18 cellular contexts compared by ENCODE assay signal in the genomic region with DNA sequence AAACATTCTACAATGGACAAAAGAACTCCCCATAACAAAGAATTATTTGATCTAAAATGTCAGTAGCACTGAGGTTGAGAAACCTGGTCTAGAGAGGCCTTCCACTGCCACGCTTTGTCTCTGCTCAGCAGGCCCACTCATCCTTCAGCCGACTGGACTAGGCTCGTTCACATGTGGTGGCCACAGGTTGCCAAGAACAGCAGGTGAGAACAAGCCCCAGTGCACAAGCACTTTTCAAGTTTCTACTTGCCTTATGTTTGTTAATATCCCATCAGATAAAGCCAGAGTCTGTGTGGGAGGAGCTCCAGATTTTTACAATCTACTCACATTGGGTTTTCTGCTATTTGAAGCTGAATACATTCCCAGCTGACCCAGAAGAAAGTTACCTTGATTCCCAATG. TPM values are rescaled to one million over a fixed set of nuclear protein-coding genes. Genes with fewer than 3 reads are reported as not detected.
DNase-seq lines count a peak whose midpoint lies in the region; ATAC-seq and TF ChIP-seq lines count a peak whose summit lies in the region.
"Had no signal": no experiment of that assay in that cellular context is flagged by ENCODE, and none has a peak within 500 bp of the region (broad histone marks: within the 10 kb centered on the region; RNA-seq: fewer than 3 reads in every experiment).

No MANE protein-coding gene starts in this region.

- peaks cover 14% of the 10 kb centered on the region for H3K4me1 Mint-ChIP-seq in MCF 10A (ENCODE audit: insufficient read depth, unreplicated experiment)
- H3K4me1 Mint-ChIP-seq in T-helper 17 cell: peaks cover 2% of the 10 kb centered on the region

- intact Hi-C loops in MCF 10A (cut with micrococcal nuclease) (no loop called here), mucosa of descending colon (cut with DNase I, micrococcal nuclease) (no loop called here)

- peaks cover 6% of the 10 kb centered on the region for H3K9me3 ChIP-seq in mucosa of descending colon
- H3K9me3 ChIP-seq in T-helper 17 cell (ENCODE audit: control insufficient read depth, low read length, poor library complexity, severe bottlenecking): no peaks in the 10 kb centered on the region
- peaks cover 0 to 13% of the 10 kb centered on the region in 2 donors for H3K9me3 ChIP-seq in right atrium auricular region

- BruUV-seq in MCF 10A (replicated peaks; lab: Mats Ljungman, UMichigan): no TSS peak

- H3K36me3 Mint-ChIP-seq in MCF 10A (ENCODE audit: insufficient read depth, unreplicated experiment): no peaks in the 10 kb centered on the region
- no peaks in the 10 kb centered on the region for H3K36me3 Mint-ChIP-seq in T-helper 17 cell (ENCODE audit: low read depth)

- no peak overlapping the region for H3K4me3 Mint-ChIP-seq in MCF 10A (ENCODE audit: unreplicated experiment)
- H3K4me3 Mint-ChIP-seq in T-helper 17 cell: no peak overlapping the region
- H3K4me3 Mint-ChIP-seq: T-helper 2 cell treated with Interferon-gamma antibody and Interleukin-4, amounts not matched to agents 5 μg/mL and 100 μg/mL, for 36 hours had no signal

- H3K9me3 Mint-ChIP-seq in MCF 10A (ENCODE audit: unreplicated experiment): no peaks in the 10 kb centered on the region

- peak; percentile 97 for DNase-seq in HPDE6-E6E7 (ENCODE audit: extremely low spot score)
- peak; percentile 93 for DNase-seq in NCI-H2196 (lab: John Stamatoyannopoulos, UW; ENCODE audit: unreplicated experiment)
- DNase-seq in MCF 10A (ENCODE audit: unreplicated experiment): peak; percentile 95
- no peak for DNase-seq in mucosa of descending colon
- DNase-seq in T-helper 17 cell: no peak
- no peak for DNase-seq in right atrium auricular region (ENCODE audit: low spot score)
- DNase-seq in omental fat pad (ENCODE audit: low spot score): no peak
- DNase-seq: activated CD4-positive, alpha-beta T cell treated with anti-CD3 and anti-CD28 coated beads for 1 hour; activated CD8-positive, alpha-beta memory T cell treated with anti-CD3 and anti-CD28 coated beads, Interleukin-2, amount 50 U/mL, for 48 hours; activated naive CD4-positive, alpha-beta T cell treated with Interleukin-2 at 50 U/mL for 16 hours; left ventricle myocardium superior; SJCRH30; small intestine had no signal

- TF ChIP-seq CTCF in MCF 10A (IDR thresholded peaks at IDR 0.05; ENCODE audit: unreplicated experiment) (no peak), mucosa of descending colon (IDR thresholded peaks at IDR 0.05) (no peak), right atrium auricular region (IDR thresholded peaks at IDR 0.05) (no peak), omental fat pad (IDR thresholded peaks at IDR 0.05) (no peak)

- CTCF ChIA-PET in MCF 10A (lab: Yijun Ruan, JAX): interaction anchor here (0.6 to 1.7 kb wide), 5 partner anchors 31 to 240 kb away, joined by 3 to 9 read pairs (median 6); no protein-coding TSS in a partner anchor

- H3K27me3 Mint-ChIP-seq in MCF 10A (ENCODE audit: insufficient read depth, unreplicated experiment) (no peaks in the 10 kb centered on the region), T-helper 17 cell (no peaks in the 10 kb centered on the region)

- no peaks in the 10 kb centered on the region for H3K27me3 ChIP-seq in right atrium auricular region
- H3K27me3 ChIP-seq: ascending aorta had no signal

- peak; percentile 26 for ATAC-seq in mucosa of descending colon
- ATAC-seq in T-helper 17 cell: no peak
- no peak for ATAC-seq in GM21723 (IDR thresholded peaks at IDR 0.05; ENCODE audit: unreplicated experiment)
- ATAC-seq in omental fat pad (ENCODE audit: low FRiP score): no peak

- no peak overlapping the region for H3K27ac ChIP-seq in right atrium auricular region
- H3K27ac ChIP-seq: coronary artery, parathyroid adenoma, SJCRH30 had no signal

- H3K27ac Mint-ChIP-seq in MCF 10A (ENCODE audit: low read depth, unreplicated experiment) (no peak overlapping the region), T-helper 17 cell (no peak overlapping the region)
- H3K27ac Mint-ChIP-seq: T-helper 2 cell treated with Interferon-gamma antibody and Interleukin-4, amounts not matched to agents 5 μg/mL and 100 μg/mL, for 36 hours had no signal

- POLR2A ChIA-PET in MCF 10A (lab: Yijun Ruan, JAX): interaction anchor here (0.6 to 4.6 kb wide), 13 partner anchors 9 to 159 kb away, joined by 3 to 52 read pairs (median 5); a partner anchor contains a TSS

- no peak overlapping the region for H3K4me3 ChIP-seq in mucosa of descending colon
- no peak overlapping the region for H3K4me3 ChIP-seq in right atrium auricular region
- H3K4me3 ChIP-seq: ascending aorta, coronary artery, SJCRH30 had no signal

- H3K4me1 ChIP-seq in mucosa of descending colon (ENCODE audit: low read depth) (no peaks in the 10 kb centered on the region), right atrium auricular region (no peaks in the 10 kb centered on the region)
- H3K4me1 ChIP-seq: SJCRH30 had no signal

- H3K36me3 ChIP-seq in mucosa of descending colon (ENCODE audit: low read depth) (no peaks in the 10 kb centered on the region), right atrium auricular region (no peaks in the 10 kb centered on the region)
- H3K36me3 ChIP-seq: ascending aorta, SJCRH30 had no signal

RNA-seq across cellular contexts. Expression of a gene that starts 9.1 kb away (rescaled TPM):
- total RNA-seq in MCF 10A (2022): 45.1 and 48.5 TPM in 2 replicates
- total RNA-seq in mucosa of descending colon: 100 to 1,000 TPM in 2 of 3 donors, 10 to 100 TPM in 1; 89.5 to 197 (median 154) TPM
- total RNA-seq in T-helper 17 cell: 100 to 1,000 TPM; 135 to 197 TPM
- total RNA-seq in right atrium auricular region: 10 to 100 TPM; 13.7 to 23.9 TPM
- total RNA-seq in omental fat pad: 100 to 1,000 TPM in 1 of 4 donors, 10 to 100 TPM in 3; 35.6 to 120 (median 54.4) TPM

RNA-seq across cellular contexts. Expression of a gene that starts 37.6 kb away (rescaled TPM):
- not detected in 2 replicates for total RNA-seq in MCF 10A (2022)
- not detected for total RNA-seq in mucosa of descending colon
- 1 to 10 TPM; 2.7 to 2.9 TPM for total RNA-seq in T-helper 17 cell
- not detected for total RNA-seq in right atrium auricular region
- under 1 TPM in 2 of 4 donors, not detected in 2; 0.36 to 0.74 TPM for total RNA-seq in omental fat pad
- total RNA-seq: ascending aorta, left ventricle myocardium superior had no signal

RNA-seq across cellular contexts. Expression of a gene that starts 55.9 kb away (rescaled TPM):
- not detected in 2 replicates for total RNA-seq in MCF 10A (2022)
- total RNA-seq in mucosa of descending colon: not detected
- not detected for total RNA-seq in T-helper 17 cell
- not detected for total RNA-seq in right atrium auricular region
- not detected for total RNA-seq in omental fat pad
- total RNA-seq: ascending aorta, left ventricle myocardium superior had no signal

Comparison
In these comparisons a context has a peak if more than half of its experiments do, and no peak if none do; other contexts are left out.
1. DNase-seq: peak in HPDE6-E6E7 (single experiment), NCI-H2196 (single experiment) and MCF 10A (single experiment); none in mucosa of descending colon (0 of 3), T-helper 17 cell (0 of 3), right atrium auricular region (single experiment) and omental fat pad (single experiment).